In the genomic region with DNA sequence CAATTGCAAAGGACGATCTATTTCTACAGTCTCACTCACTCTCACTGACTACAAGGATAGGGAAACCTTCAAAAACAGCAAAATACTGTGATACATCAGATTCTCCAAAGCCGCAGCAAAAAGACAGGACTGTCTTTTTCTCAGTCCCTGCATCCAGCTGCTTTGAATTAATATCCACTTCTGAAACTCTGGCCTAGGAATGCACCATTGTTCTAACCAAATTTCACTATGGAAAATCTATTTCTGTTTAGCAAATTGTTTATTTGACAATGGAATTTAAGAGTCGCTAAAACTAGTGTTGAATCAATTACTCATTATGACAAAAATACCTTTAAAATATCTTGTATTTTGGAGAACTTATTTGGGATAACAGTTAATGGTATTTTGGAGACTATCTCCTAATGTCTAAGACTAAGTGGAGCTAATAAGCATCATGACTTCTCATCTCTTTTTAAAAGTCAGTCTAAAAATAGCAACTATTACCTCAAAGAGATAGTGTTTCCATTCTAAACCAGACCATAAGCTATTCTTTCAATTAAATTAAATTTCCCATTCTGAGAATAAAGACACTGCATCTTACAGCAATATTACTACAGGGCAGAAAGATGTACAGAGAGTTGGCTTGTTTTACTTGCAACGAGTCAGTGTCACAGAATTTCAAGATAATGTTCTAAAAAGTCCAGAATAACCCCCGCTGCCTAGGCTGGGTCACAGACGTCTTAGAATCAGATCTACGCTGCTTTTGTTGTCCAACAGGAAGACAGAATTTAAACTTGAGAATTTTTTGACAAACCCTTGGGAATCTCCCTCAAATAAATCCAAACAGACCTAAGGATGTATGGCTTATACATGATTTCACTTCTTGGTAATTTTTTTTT, we compare ENCODE assay signal across 9 cellular contexts.
DNase-seq lines count a peak whose midpoint lies in the region; ATAC-seq and TF ChIP-seq lines count a peak whose summit lies in the region.
"Had no signal": no experiment of that assay in that cellular context is flagged by ENCODE, and none has a peak within 500 bp of the region (broad histone marks: within the 10 kb centered on the region; RNA-seq: fewer than 3 reads in every experiment).

No MANE protein-coding gene starts in this region.

- POLR2A ChIA-PET in T-cell (lab: Charles Lee): interaction anchor here in 1 of 2 donors (1.0 to 1.1 kb wide), 2 partner anchors 29 to 47 kb away, joined by 3 to 7 read pairs; no protein-coding TSS in a partner anchor

- peak overlapping the region; percentile 28 for H3K4me2 ChIP-seq in fibroblast of lung (ENCODE audit: extremely low read depth, insufficient read depth, low read length)

- H4K20me1 ChIP-seq in fibroblast of lung (ENCODE audit: control insufficient read depth, extremely low read depth, insufficient read depth, low read length): no peaks in the 10 kb centered on the region

- peak overlapping the region; percentile 87 to 94 for H3K27ac Mint-ChIP-seq in T-cell

- no peak overlapping the region for H2AFZ ChIP-seq in fibroblast of lung (ENCODE audit: low read length)

- ATAC-seq in T-cell (replicated peaks in 1 of 4): no peak
- ATAC-seq in GM19023 (IDR thresholded peaks at IDR 0.05; ENCODE audit: unreplicated experiment): no peak
- no peak for ATAC-seq in GM18519 (IDR thresholded peaks at IDR 0.05; ENCODE audit: low FRiP score, unreplicated experiment)

- peaks cover 6% of the 10 kb centered on the region for H3K4me1 ChIP-seq in fibroblast of lung (ENCODE audit: control insufficient read depth, extremely low read depth, insufficient read depth, low read length)
- H3K4me1 ChIP-seq in sigmoid colon: peaks cover 0 to 81% (median 67%) of the 10 kb centered on the region in 4 donors

- no peaks in the 10 kb centered on the region for H3K9me3 Mint-ChIP-seq in T-cell

- H3K9me3 ChIP-seq in fibroblast of lung (ENCODE audit: control insufficient read depth, insufficient read depth, low read depth, low read length) (no peaks in the 10 kb centered on the region), sigmoid colon (no peaks in the 10 kb centered on the region)

- peaks cover 43 to 72% (median 69%) of the 10 kb centered on the region in 3 donors for H3K4me1 Mint-ChIP-seq in T-cell

- no peaks in the 10 kb centered on the region for H3K27me3 Mint-ChIP-seq in T-cell

- CTCF ChIA-PET in T-cell (lab: Charles Lee): interaction anchor here in 1 of 2 donors (0.7 to 1.5 kb wide), 5 partner anchors 15 to 106 kb away, joined by 3 to 5 read pairs (median 3); no protein-coding TSS in a partner anchor

- TF ChIP-seq EP300 in sigmoid colon (IDR thresholded peaks at IDR 0.05): no peak

- H3K27ac ChIP-seq in fibroblast of lung (ENCODE audit: insufficient read depth, low read length): peak overlapping the region; percentile 39
- H3K27ac ChIP-seq in sigmoid colon: peak overlapping the region; percentile 75 to 88 (median 82)

- H3K36me3 ChIP-seq in fibroblast of lung (ENCODE audit: control insufficient read depth, insufficient read depth, low read length): no peaks in the 10 kb centered on the region
- peaks cover 0 to 9% (median 1%) of the 10 kb centered on the region in 4 donors for H3K36me3 ChIP-seq in sigmoid colon

- DNase-seq in EH (ENCODE audit: low read depth) (peak; percentile 77), T-cell (no peak), fibroblast of lung (ENCODE audit: low read depth in 2 of 2) (peak in 1 of 2 donors; percentile 37), sigmoid colon (no peak), AML-193 (lab: John Stamatoyannopoulos, UW) (no peak), NCI-H2196 treated with DMSO at 0.1 percent for 48 hours (lab: John Stamatoyannopoulos, UW; ENCODE audit: unreplicated experiment) (no peak)
- DNase-seq: stimulated activated CD4-positive, alpha-beta T cell treated with anti-CD3 and anti-CD28 coated beads, Interleukin-12 subunit alpha, Interleukin-12 subunit beta, amount 100 ng/mL, for 4 hours had no signal

- H3K4me3 ChIP-seq in fibroblast of lung (replicated peaks in 1 of 4; ENCODE audit: control extremely low read depth in 1 of 4, insufficient read depth in 1 of 4, low read depth in 3 of 4, low read length in 4 of 4) (no peak overlapping the region), sigmoid colon (no peak overlapping the region)

- no peak for TF ChIP-seq POLR2A in sigmoid colon (IDR thresholded peaks at IDR 0.05)

- H3K79me2 ChIP-seq in fibroblast of lung (ENCODE audit: control insufficient read depth, insufficient read depth, low read length): no peaks in the 10 kb centered on the region

- H3K9ac ChIP-seq in fibroblast of lung (ENCODE audit: insufficient read depth, low read length): no peak overlapping the region

- TF ChIP-seq CTCF in fibroblast of lung (conservative IDR thresholded peaks at IDR 0.05 in 1 of 2, IDR thresholded peaks at IDR 0.05 in 1 of 2; ENCODE audit: low read depth in 1 of 2, low read length in 2 of 2): no peak
- TF ChIP-seq CTCF in sigmoid colon (IDR thresholded peaks at IDR 0.05): no peak

- intact Hi-C loops in sigmoid colon (cut with DNase I): loop anchor here (5.0 kb wide), 2 partner anchors 47 to 108 kb away; partner anchors contain the start of gene FNBP1

- peaks cover 27% of the 10 kb centered on the region for H3K36me3 Mint-ChIP-seq in T-cell

- WGBS in sigmoid colon, 2 donors: 66 to 81% methylated on average over 7 of the region's 7 CpGs

- peak overlapping the region in 2 of 3 donors; percentile 1 to 67 for H3K4me3 Mint-ChIP-seq in T-cell

- no peaks in the 10 kb centered on the region for H3K27me3 ChIP-seq in fibroblast of lung (ENCODE audit: control insufficient read depth, insufficient read depth, low read length)
- H3K27me3 ChIP-seq in sigmoid colon: no peaks in the 10 kb centered on the region
